1 cellular context compared by ENCODE assay signal in the genomic region with DNA sequence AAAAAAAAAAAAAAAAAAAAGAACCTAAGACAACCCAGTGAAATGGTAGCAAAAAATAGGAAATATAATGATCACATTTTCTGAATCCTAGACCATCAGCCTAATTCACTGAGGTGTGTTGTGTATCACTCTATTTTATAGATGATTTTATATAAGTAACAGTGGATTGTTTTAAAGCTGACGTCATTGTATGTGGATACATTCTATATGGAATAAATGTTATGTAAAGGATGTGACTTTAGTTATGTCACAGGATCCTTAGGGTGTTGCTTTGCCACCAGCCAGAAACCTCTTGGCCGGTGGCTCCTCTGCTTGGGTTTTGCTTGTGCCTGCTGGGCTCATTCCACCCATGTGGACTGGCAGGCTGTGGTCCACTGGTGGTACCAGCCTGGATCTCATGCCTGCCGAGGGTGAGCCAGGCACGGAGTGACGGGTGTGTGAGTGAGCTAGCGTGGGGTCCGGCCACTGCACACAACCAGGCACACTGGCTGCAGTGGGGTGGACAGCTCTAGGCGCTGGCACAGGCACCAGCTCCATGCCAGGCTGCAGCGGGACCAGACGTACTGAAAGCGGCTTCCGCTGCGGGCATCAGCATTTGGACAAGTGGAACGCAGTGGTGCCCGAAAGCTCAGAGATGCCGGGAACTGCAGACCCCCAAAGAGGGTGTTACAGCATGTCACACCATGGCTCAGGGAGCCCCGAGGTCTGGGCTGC.
TF ChIP-seq lines count a peak whose summit lies in the region.

No MANE protein-coding gene starts in this region.

TF ChIP-seq in H1, 55 proteins besides CTCF, POLR2A, EP300 and RAD21:
- no peak for TF ChIP-seq CHD2 (IDR thresholded peaks at IDR 0.05; ENCODE audit: low read length)
- no peak for TF ChIP-seq HDAC6 (IDR thresholded peaks at IDR 0.05; ENCODE audit: low read depth, low read length)
- TF ChIP-seq, protein P1, sequence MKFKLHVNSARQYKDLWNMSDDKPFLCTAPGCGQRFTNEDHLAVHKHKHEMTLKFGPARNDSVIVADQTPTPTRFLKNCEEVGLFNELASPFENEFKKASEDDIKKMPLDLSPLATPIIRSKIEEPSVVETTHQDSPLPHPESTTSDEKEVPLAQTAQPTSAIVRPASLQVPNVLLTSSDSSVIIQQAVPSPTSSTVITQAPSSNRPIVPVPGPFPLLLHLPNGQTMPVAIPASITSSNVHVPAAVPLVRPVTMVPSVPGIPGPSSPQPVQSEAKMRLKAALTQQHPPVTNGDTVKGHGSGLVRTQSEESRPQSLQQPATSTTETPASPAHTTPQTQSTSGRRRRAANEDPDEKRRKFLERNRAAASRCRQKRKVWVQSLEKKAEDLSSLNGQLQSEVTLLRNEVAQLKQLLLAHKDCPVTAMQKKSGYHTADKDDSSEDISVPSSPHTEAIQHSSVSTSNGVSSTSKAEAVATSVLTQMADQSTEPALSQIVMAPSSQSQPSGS (IDR thresholded peaks at IDR 0.05; ENCODE audit: low read length): no peak
- no peak for TF ChIP-seq SRF (IDR thresholded peaks at IDR 0.05; ENCODE audit: low read depth, low read length)
- TF ChIP-seq, protein P2, sequence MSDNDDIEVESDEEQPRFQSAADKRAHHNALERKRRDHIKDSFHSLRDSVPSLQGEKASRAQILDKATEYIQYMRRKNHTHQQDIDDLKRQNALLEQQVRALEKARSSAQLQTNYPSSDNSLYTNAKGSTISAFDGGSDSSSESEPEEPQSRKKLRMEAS (IDR thresholded peaks at IDR 0.05): no peak
- TF ChIP-seq, protein P3, sequence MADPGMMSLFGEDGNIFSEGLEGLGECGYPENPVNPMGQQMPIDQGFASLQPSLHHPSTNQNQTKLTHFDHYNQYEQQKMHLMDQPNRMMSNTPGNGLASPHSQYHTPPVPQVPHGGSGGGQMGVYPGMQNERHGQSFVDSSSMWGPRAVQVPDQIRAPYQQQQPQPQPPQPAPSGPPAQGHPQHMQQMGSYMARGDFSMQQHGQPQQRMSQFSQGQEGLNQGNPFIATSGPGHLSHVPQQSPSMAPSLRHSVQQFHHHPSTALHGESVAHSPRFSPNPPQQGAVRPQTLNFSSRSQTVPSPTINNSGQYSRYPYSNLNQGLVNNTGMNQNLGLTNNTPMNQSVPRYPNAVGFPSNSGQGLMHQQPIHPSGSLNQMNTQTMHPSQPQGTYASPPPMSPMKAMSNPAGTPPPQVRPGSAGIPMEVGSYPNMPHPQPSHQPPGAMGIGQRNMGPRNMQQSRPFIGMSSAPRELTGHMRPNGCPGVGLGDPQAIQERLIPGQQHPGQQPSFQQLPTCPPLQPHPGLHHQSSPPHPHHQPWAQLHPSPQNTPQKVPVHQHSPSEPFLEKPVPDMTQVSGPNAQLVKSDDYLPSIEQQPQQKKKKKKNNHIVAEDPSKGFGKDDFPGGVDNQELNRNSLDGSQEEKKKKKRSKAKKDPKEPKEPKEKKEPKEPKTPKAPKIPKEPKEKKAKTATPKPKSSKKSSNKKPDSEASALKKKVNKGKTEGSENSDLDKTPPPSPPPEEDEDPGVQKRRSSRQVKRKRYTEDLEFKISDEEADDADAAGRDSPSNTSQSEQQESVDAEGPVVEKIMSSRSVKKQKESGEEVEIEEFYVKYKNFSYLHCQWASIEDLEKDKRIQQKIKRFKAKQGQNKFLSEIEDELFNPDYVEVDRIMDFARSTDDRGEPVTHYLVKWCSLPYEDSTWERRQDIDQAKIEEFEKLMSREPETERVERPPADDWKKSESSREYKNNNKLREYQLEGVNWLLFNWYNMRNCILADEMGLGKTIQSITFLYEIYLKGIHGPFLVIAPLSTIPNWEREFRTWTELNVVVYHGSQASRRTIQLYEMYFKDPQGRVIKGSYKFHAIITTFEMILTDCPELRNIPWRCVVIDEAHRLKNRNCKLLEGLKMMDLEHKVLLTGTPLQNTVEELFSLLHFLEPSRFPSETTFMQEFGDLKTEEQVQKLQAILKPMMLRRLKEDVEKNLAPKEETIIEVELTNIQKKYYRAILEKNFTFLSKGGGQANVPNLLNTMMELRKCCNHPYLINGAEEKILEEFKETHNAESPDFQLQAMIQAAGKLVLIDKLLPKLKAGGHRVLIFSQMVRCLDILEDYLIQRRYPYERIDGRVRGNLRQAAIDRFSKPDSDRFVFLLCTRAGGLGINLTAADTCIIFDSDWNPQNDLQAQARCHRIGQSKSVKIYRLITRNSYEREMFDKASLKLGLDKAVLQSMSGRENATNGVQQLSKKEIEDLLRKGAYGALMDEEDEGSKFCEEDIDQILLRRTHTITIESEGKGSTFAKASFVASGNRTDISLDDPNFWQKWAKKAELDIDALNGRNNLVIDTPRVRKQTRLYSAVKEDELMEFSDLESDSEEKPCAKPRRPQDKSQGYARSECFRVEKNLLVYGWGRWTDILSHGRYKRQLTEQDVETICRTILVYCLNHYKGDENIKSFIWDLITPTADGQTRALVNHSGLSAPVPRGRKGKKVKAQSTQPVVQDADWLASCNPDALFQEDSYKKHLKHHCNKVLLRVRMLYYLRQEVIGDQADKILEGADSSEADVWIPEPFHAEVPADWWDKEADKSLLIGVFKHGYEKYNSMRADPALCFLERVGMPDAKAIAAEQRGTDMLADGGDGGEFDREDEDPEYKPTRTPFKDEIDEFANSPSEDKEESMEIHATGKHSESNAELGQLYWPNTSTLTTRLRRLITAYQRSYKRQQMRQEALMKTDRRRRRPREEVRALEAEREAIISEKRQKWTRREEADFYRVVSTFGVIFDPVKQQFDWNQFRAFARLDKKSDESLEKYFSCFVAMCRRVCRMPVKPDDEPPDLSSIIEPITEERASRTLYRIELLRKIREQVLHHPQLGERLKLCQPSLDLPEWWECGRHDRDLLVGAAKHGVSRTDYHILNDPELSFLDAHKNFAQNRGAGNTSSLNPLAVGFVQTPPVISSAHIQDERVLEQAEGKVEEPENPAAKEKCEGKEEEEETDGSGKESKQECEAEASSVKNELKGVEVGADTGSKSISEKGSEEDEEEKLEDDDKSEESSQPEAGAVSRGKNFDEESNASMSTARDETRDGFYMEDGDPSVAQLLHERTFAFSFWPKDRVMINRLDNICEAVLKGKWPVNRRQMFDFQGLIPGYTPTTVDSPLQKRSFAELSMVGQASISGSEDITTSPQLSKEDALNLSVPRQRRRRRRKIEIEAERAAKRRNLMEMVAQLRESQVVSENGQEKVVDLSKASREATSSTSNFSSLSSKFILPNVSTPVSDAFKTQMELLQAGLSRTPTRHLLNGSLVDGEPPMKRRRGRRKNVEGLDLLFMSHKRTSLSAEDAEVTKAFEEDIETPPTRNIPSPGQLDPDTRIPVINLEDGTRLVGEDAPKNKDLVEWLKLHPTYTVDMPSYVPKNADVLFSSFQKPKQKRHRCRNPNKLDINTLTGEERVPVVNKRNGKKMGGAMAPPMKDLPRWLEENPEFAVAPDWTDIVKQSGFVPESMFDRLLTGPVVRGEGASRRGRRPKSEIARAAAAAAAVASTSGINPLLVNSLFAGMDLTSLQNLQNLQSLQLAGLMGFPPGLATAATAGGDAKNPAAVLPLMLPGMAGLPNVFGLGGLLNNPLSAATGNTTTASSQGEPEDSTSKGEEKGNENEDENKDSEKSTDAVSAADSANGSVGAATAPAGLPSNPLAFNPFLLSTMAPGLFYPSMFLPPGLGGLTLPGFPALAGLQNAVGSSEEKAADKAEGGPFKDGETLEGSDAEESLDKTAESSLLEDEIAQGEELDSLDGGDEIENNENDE (IDR thresholded peaks at IDR 0.05; ENCODE audit: insufficient replicate concordance, low read length): no peak
- no peak for TF ChIP-seq EZH2 (IDR thresholded peaks at IDR 0.05; ENCODE audit: low read depth, low read length, severe bottlenecking)
- no peak for TF ChIP-seq HDAC2 (IDR thresholded peaks at IDR 0.05; ENCODE audit: borderline replicate concordance in 1 of 2, low read depth in 2 of 2, low read length in 2 of 2)
- no peak for TF ChIP-seq NANOG (IDR thresholded peaks at IDR 0.05; ENCODE audit: insufficient read depth, low read depth, low read length, poor library complexity, severe bottlenecking)
- no peak for TF ChIP-seq SIN3A (conservative IDR thresholded peaks at IDR 0.05 in 1 of 2, IDR thresholded peaks at IDR 0.05 in 1 of 2; ENCODE audit: low read depth in 1 of 2, low read length in 2 of 2)
- no peak for TF ChIP-seq TEAD4 (IDR thresholded peaks at IDR 0.05; ENCODE audit: low read depth, low read length)
- TF ChIP-seq TAF1 (IDR thresholded peaks at IDR 0.05; ENCODE audit: low read depth, low read length): no peak
- TF ChIP-seq, protein P4, sequence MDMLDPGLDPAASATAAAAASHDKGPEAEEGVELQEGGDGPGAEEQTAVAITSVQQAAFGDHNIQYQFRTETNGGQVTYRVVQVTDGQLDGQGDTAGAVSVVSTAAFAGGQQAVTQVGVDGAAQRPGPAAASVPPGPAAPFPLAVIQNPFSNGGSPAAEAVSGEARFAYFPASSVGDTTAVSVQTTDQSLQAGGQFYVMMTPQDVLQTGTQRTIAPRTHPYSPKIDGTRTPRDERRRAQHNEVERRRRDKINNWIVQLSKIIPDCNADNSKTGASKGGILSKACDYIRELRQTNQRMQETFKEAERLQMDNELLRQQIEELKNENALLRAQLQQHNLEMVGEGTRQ (IDR thresholded peaks at IDR 0.05; ENCODE audit: low read length): no peak
- no peak for TF ChIP-seq CTBP2 (IDR thresholded peaks at IDR 0.05; ENCODE audit: borderline replicate concordance, insufficient read depth, insufficient read length, low read length)
- no peak for TF ChIP-seq SIX5 (IDR thresholded peaks at IDR 0.05; ENCODE audit: low read depth, low read length)
- no peak for TF ChIP-seq GABPA (IDR thresholded peaks at IDR 0.05; ENCODE audit: borderline replicate concordance, insufficient read depth, low read length)
- TF ChIP-seq NRF1 (IDR thresholded peaks at IDR 0.05; ENCODE audit: low read depth, low read length): no peak
- no peak for TF ChIP-seq CHD1 (IDR thresholded peaks at IDR 0.05; ENCODE audit: low read depth, low read length)
